ENCODE assay signal across 22 cellular contexts in genomic region chr2:149552226-149552625, GRCh38.
"Had no signal": no experiment of that assay in that cellular context is flagged by ENCODE, and none has a peak within 500 bp of the region (broad histone marks: within the 10 kb centered on the region; RNA-seq: fewer than 3 reads in every experiment).

No MANE protein-coding gene starts in this region.

- ATAC-seq: effector memory CD8-positive, alpha-beta T cell; esophagus mucosa; gastrocnemius medialis; heart right ventricle; left cardiac atrium; left ventricle myocardium superior; mucosa of descending colon; naive thymus-derived CD8-positive, alpha-beta T cell had no signal

- DNase-seq: colonic mucosa; cortex of kidney; effector CD8-positive, alpha-beta T cell; effector memory CD8-positive, alpha-beta T cell; endodermal cell; erythroblast; esophagus squamous epithelium; foreskin melanocyte; gastrocnemius medialis; glutamatergic neuron; head of caudate nucleus; heart right ventricle; hippocampal formation; left cardiac atrium; left lung; left ventricle myocardium superior; lower lobe of right lung; mesendoderm; mucosa of descending colon; naive B cell; naive thymus-derived CD8-positive, alpha-beta T cell had no signal
